Comparison of ENCODE assay signal across 29 cellular contexts in genomic region chr4:93182722-93183121, GRCh38.
A peak's percentile ranks its signal among the peaks of the same experiment; 100 is the strongest.
DNase-seq lines count a peak whose midpoint lies in the region; ATAC-seq and TF ChIP-seq lines count a peak whose summit lies in the region.
"Had no signal": no experiment of that assay in that cellular context is flagged by ENCODE, and none has a peak within 500 bp of the region (broad histone marks: within the 10 kb centered on the region; RNA-seq: fewer than 3 reads in every experiment).

No MANE protein-coding gene starts in this region.

- H3K36me3 ChIP-seq in mammary epithelial cell (ENCODE audit: insufficient read depth, low read length) = no peaks in the 10 kb centered on the region
- H3K36me3 ChIP-seq in CD8-positive, alpha-beta T cell (ENCODE audit: insufficient read depth, low read length) = no peaks in the 10 kb centered on the region
- H3K36me3 ChIP-seq: adrenal gland, HAP-1, tibial artery had no signal

- 13% methylated on average over 4 of the region's 4 CpGs for WGBS in mammary epithelial cell (ENCODE audit: low coverage, missing lambda C conversion rate)

- no peak for ATAC-seq in CD8-positive, alpha-beta T cell
- ATAC-seq: left lobe of liver; naive thymus-derived CD8-positive, alpha-beta T cell had no signal

- H3K4me1 ChIP-seq in mammary epithelial cell (ENCODE audit: insufficient read depth, low read length) = peaks cover 11% of the 10 kb centered on the region
- H3K4me1 ChIP-seq in CD8-positive, alpha-beta T cell (ENCODE audit: insufficient read depth, low read length) = no peaks in the 10 kb centered on the region
- H3K4me1 ChIP-seq: adrenal gland, HAP-1, tibial artery had no signal

- no peak overlapping the region for H3K4me3 ChIP-seq in mammary epithelial cell (replicated peaks in 1 of 3; ENCODE audit: insufficient read depth in 1 of 3, low read depth in 2 of 3, low read length in 3 of 3)
- no peak overlapping the region for H3K4me3 ChIP-seq in CD8-positive, alpha-beta T cell (ENCODE audit: low read depth, low read length)
- H3K4me3 ChIP-seq: adrenal gland, coronary artery, HAP-1, tibial artery had no signal

- in situ Hi-C loops in mammary epithelial cell (cut with MboI; ENCODE audit: low sequenced_read_pairs in 2 of 2) = no loop called here

- no peaks in the 10 kb centered on the region for H3K27me3 Mint-ChIP-seq in Calu3 (ENCODE audit: unreplicated experiment)
- no peaks in the 10 kb centered on the region for H3K27me3 Mint-ChIP-seq in CD8-positive, alpha-beta T cell (ENCODE audit: low read depth)
- H3K27me3 Mint-ChIP-seq: activated B cell treated with CpG ODN at 0.5 μM for 24 hours; B cell; naive thymus-derived CD8-positive, alpha-beta T cell; stimulated activated naive CD8-positive, alpha-beta T cell treated with anti-CD3 and anti-CD28 coated beads, Interleukin-15, Interleukin-2, amounts not matched to agents 100 ng/mL and 50 ng/mL, for 24 hours had no signal

- no peaks in the 10 kb centered on the region for H4K20me1 ChIP-seq in mammary epithelial cell (ENCODE audit: insufficient read depth, low read length)

- no peak overlapping the region for H3K9ac ChIP-seq in mammary epithelial cell (ENCODE audit: insufficient read depth, low read length)

- DNase-seq in Calu3 = peak; percentile 13
- DNase-seq in NCI-H1105 treated with DMSO at 0.1 percent for 48 hours (lab: John Stamatoyannopoulos, UW) = peak; percentile 45
- DNase-seq in mammary epithelial cell = peak; percentile 36
- peak; percentile 54 for DNase-seq in mucosa of gallbladder (ENCODE audit: low spot score)
- no peak for DNase-seq in RKO (ENCODE audit: low spot score)
- no peak for DNase-seq in CD8-positive, alpha-beta T cell
- DNase-seq in HuH-7 (ENCODE audit: low spot score) = no peak
- DNase-seq in NCI-H146 treated with DMSO at 0.1 percent for 48 hours (lab: John Stamatoyannopoulos, UW; ENCODE audit: unreplicated experiment) = no peak
- DNase-seq: activated B cell treated with CpG ODN at 0.5 μM for 24 hours; activated CD4-positive, alpha-beta T cell treated with anti-CD3 and anti-CD28 coated beads, Interleukin-2, amount 50 U/mL, for 1 hour; activated naive CD4-positive, alpha-beta T cell treated with anti-CD3 and anti-CD28 coated beads for 36 hours; effector memory CD4-positive, alpha-beta T cell; foreskin melanocyte; immature natural killer cell; KBM-7; MM.1S; naive thymus-derived CD8-positive, alpha-beta T cell; NCI-H524 treated with DMSO at 0.1 percent for 48 hours; nucleus accumbens; RPMI8226; T-helper 1 cell; tibial artery had no signal

- no peaks in the 10 kb centered on the region for H3K36me3 Mint-ChIP-seq in Calu3 (ENCODE audit: insufficient read depth, unreplicated experiment)
- no peaks in the 10 kb centered on the region for H3K36me3 Mint-ChIP-seq in CD8-positive, alpha-beta T cell
- H3K36me3 Mint-ChIP-seq: naive thymus-derived CD8-positive, alpha-beta T cell had no signal

- no peak overlapping the region for H3K4me2 ChIP-seq in mammary epithelial cell (ENCODE audit: insufficient read depth, low read depth, low read length)

- H3K27ac ChIP-seq in mammary epithelial cell (ENCODE audit: insufficient read depth, low read depth, low read length) = no peak overlapping the region
- H3K27ac ChIP-seq in CD8-positive, alpha-beta T cell (ENCODE audit: low read depth, low read length) = no peak overlapping the region
- H3K27ac ChIP-seq: adrenal gland, coronary artery, tibial artery had no signal

- BruUV-seq in Calu3 (replicated peaks; lab: Mats Ljungman, UMichigan) (no TSS peak), mammary epithelial cell (replicated peaks; lab: Mats Ljungman, UMichigan) (no TSS peak)

- dilution Hi-C loops in mammary epithelial cell (cut with HindIII; ENCODE audit: low sequenced_read_pairs) = no loop called here

- no peaks in the 10 kb centered on the region for H3K9me3 Mint-ChIP-seq in Calu3 (ENCODE audit: low read depth, unreplicated experiment)
- H3K9me3 Mint-ChIP-seq in CD8-positive, alpha-beta T cell = peaks cover 5% of the 10 kb centered on the region
- H3K9me3 Mint-ChIP-seq: activated T-helper 1 cell treated with anti-CD3 and anti-CD28 coated beads, Interleukin-12 subunit alpha, Interleukin-12 subunit beta, Interleukin-2, Interleukin-4 antibody, amounts not matched to agents 30 ng/mL and 10 ng/mL and 1 ng/mL, durations not matched to agents 14 hours and 24 hours and 36 hours had no signal

- intact Hi-C loops in Calu3 (cut with micrococcal nuclease; ENCODE audit: unreplicated experiment) (no loop called here), mammary epithelial cell (cut with micrococcal nuclease) (no loop called here)
- intact Hi-C loops in CD8-positive, alpha-beta T cell (cut with DNase I, micrococcal nuclease) = no loop called here

- H3K4me3 Mint-ChIP-seq in Calu3 (ENCODE audit: low read depth, unreplicated experiment) = no peak overlapping the region
- H3K4me3 Mint-ChIP-seq in CD8-positive, alpha-beta T cell = no peak overlapping the region
- H3K4me3 Mint-ChIP-seq: activated B cell treated with CpG ODN at 0.5 μM for 24 hours; activated naive CD4-positive, alpha-beta T cell treated with anti-CD3 and anti-CD28 coated beads for 36 hours; activated T-helper 1 cell treated with anti-CD3 and anti-CD28 coated beads, Interleukin-12 subunit alpha, Interleukin-12 subunit beta, Interleukin-2, Interleukin-4 antibody, amounts not matched to agents 30 ng/mL and 10 ng/mL and 1 ng/mL, durations not matched to agents 14 hours and 24 hours and 36 hours; B cell; immature natural killer cell; naive thymus-derived CD8-positive, alpha-beta T cell; stimulated activated naive CD8-positive, alpha-beta T cell treated with anti-CD3 and anti-CD28 coated beads, Interleukin-15, Interleukin-2, amounts not matched to agents 100 ng/mL and 50 ng/mL, for 24 hours had no signal

- no peaks in the 10 kb centered on the region for H3K27me3 ChIP-seq in mammary epithelial cell (ENCODE audit: insufficient read depth, low read length)
- no peaks in the 10 kb centered on the region for H3K27me3 ChIP-seq in CD8-positive, alpha-beta T cell (ENCODE audit: insufficient read depth, low read length)
- H3K27me3 ChIP-seq: adrenal gland, tibial artery had no signal

- no peak overlapping the region for H3K27ac Mint-ChIP-seq in Calu3 (ENCODE audit: unreplicated experiment)
- H3K27ac Mint-ChIP-seq in CD8-positive, alpha-beta T cell = no peak overlapping the region
- H3K27ac Mint-ChIP-seq: activated B cell treated with CpG ODN at 0.5 μM for 24 hours; activated naive CD4-positive, alpha-beta T cell treated with anti-CD3 and anti-CD28 coated beads for 36 hours; activated T-helper 1 cell treated with anti-CD3 and anti-CD28 coated beads, Interleukin-12 subunit alpha, Interleukin-12 subunit beta, Interleukin-2, Interleukin-4 antibody, amounts not matched to agents 30 ng/mL and 10 ng/mL and 1 ng/mL, durations not matched to agents 14 hours and 24 hours and 36 hours; B cell; immature natural killer cell; naive thymus-derived CD8-positive, alpha-beta T cell; stimulated activated naive CD8-positive, alpha-beta T cell treated with anti-CD3 and anti-CD28 coated beads, Interleukin-15, Interleukin-2, amounts not matched to agents 100 ng/mL and 50 ng/mL, for 24 hours had no signal

- H3K9me3 ChIP-seq in mammary epithelial cell (replicated peaks; ENCODE audit: insufficient read depth, low read length) = no peaks in the 10 kb centered on the region
- no peaks in the 10 kb centered on the region for H3K9me3 ChIP-seq in CD8-positive, alpha-beta T cell (ENCODE audit: low read length)
- H3K9me3 ChIP-seq: adrenal gland, HAP-1, tibial artery had no signal

- no peak overlapping the region for H2AFZ ChIP-seq in mammary epithelial cell (ENCODE audit: low read depth, low read length)

- H3K79me2 ChIP-seq in mammary epithelial cell (ENCODE audit: insufficient read depth, low read length) = no peaks in the 10 kb centered on the region

- H3K4me1 Mint-ChIP-seq in Calu3 (ENCODE audit: low read depth, unreplicated experiment) = peaks cover 14% of the 10 kb centered on the region
- no peaks in the 10 kb centered on the region for H3K4me1 Mint-ChIP-seq in CD8-positive, alpha-beta T cell (ENCODE audit: low read depth)
- H3K4me1 Mint-ChIP-seq: activated B cell treated with CpG ODN at 0.5 μM for 24 hours; B cell; immature natural killer cell; naive thymus-derived CD8-positive, alpha-beta T cell had no signal

- CTCF ChIA-PET in Calu3 (lab: Charles Lee) = no interaction called here
- CTCF ChIA-PET in mammary epithelial cell (lab: Charles Lee; ENCODE audit: low non-redundant PET) = no interaction called here
- CTCF ChIA-PET in CD8-positive, alpha-beta T cell (lab: Charles Lee) = no interaction called here

- no peak for TF ChIP-seq CTCF in Calu3 (IDR thresholded peaks at IDR 0.05; ENCODE audit: unreplicated experiment)
- TF ChIP-seq CTCF in mammary epithelial cell (conservative IDR thresholded peaks at IDR 0.05 in 1 of 2, IDR thresholded peaks at IDR 0.05 in 1 of 2; ENCODE audit: extremely low read depth in 1 of 2, insufficient read depth in 1 of 2, low read depth in 1 of 2, low read length in 2 of 2) = no peak
- TF ChIP-seq CTCF in CD8-positive, alpha-beta T cell (IDR thresholded peaks at IDR 0.05) = no peak

- POLR2A ChIA-PET in CD8-positive, alpha-beta T cell (lab: Charles Lee) = no interaction called here

Comparison
In these comparisons a context has a peak if more than half of its experiments do, and no peak if none do; other contexts are left out.
1. DNase-seq: peak in Calu3 (single experiment), NCI-H1105 treated with DMSO at 0.1 percent for 48 hours (single experiment), mammary epithelial cell (single experiment) and mucosa of gallbladder (single experiment); none in RKO (single experiment), CD8-positive, alpha-beta T cell (0 of 7), HuH-7 (single experiment) and NCI-H146 treated with DMSO at 0.1 percent for 48 hours (single experiment).